ENCODE assay signal across 12 cellular contexts in genomic region chr4:152243890-152244595, GRCh38.
DNase-seq lines count a peak whose midpoint lies in the region; ATAC-seq and TF ChIP-seq lines count a peak whose summit lies in the region.
"Had no signal": no experiment of that assay in that cellular context is flagged by ENCODE, and none has a peak within 500 bp of the region (broad histone marks: within the 10 kb centered on the region; RNA-seq: fewer than 3 reads in every experiment).

No MANE protein-coding gene starts in this region.

- no peak for DNase-seq in activated CD4-positive, alpha-beta T cell treated with anti-CD3 and anti-CD28 coated beads for 36 hours
- DNase-seq in activated CD4-positive, alpha-beta T cell treated with anti-CD3 and anti-CD28 coated beads for 48 hours = no peak
- DNase-seq in UCSD-AML1 (lab: John Stamatoyannopoulos, UW; ENCODE audit: unreplicated experiment) = peak; percentile 19
- DNase-seq in heart right ventricle = peak in 1 of 2 donors; percentile 76
- no peak for DNase-seq in G401 (ENCODE audit: low spot score)
- no peak for DNase-seq in GM19238 (ENCODE audit: insufficient read length, low spot score)
- DNase-seq: activated CD8-positive, alpha-beta memory T cell treated with anti-CD3 and anti-CD28 coated beads, Interleukin-2, amount 50 U/mL, for 48 hours; occipital lobe; stimulated activated CD4-positive, alpha-beta T cell treated with anti-CD3 and anti-CD28 coated beads, Interleukin-2, amount 100 ng/mL, for 24 hours; stimulated activated naive CD8-positive, alpha-beta T cell treated with anti-CD3 and anti-CD28 coated beads, Interleukin-15, Interleukin-2, amounts not matched to agents 100 U/mL and 50 U/mL, for 24 hours had no signal

- no peak overlapping the region for H3K9ac ChIP-seq in subcutaneous abdominal adipose tissue (ENCODE audit: low read length in 5 of 5)

- H3K27ac Mint-ChIP-seq in activated CD4-positive, alpha-beta T cell treated with anti-CD3 and anti-CD28 coated beads for 36 hours = peak overlapping the region; percentile 1

- H3K4me1 Mint-ChIP-seq in activated CD4-positive, alpha-beta T cell treated with anti-CD3 and anti-CD28 coated beads for 36 hours = peaks cover 34% of the 10 kb centered on the region

- H3K9me3 ChIP-seq in heart right ventricle = no peaks in the 10 kb centered on the region
- H3K9me3 ChIP-seq in subcutaneous abdominal adipose tissue (ENCODE audit: control insufficient read depth in 5 of 5, low read length in 5 of 5) = no peaks in the 10 kb centered on the region

- TF ChIP-seq CTCF in heart right ventricle (IDR thresholded peaks at IDR 0.05) = no peak

- POLR2A ChIA-PET in activated CD4-positive, alpha-beta T cell treated with anti-CD3 and anti-CD28 coated beads for 36 hours (lab: Charles Lee) = no interaction called here

- intact Hi-C loops in activated CD4-positive, alpha-beta T cell treated with anti-CD3 and anti-CD28 coated beads for 36 hours (cut with DNase I, micrococcal nuclease) = no loop called here
- intact Hi-C loops in heart right ventricle (cut with DNase I) = loop anchor here in 3 of 10 donors (5.0 to 10.0 kb wide), 4 partner anchors 42 to 137 kb away; no protein-coding TSS in a partner anchor

- no peak for ATAC-seq in activated CD4-positive, alpha-beta T cell treated with anti-CD3 and anti-CD28 coated beads for 36 hours
- ATAC-seq in heart right ventricle (peak; percentile 84 to 94 (median 90)), HG02759 (IDR thresholded peaks at IDR 0.05; ENCODE audit: unreplicated experiment) (no peak)
- ATAC-seq: stimulated activated naive CD8-positive, alpha-beta T cell treated with anti-CD3 and anti-CD28 coated beads, Interleukin-15, Interleukin-2, amounts not matched to agents 100 U/mL and 50 U/mL, for 24 hours had no signal

- in situ Hi-C loops in G401 (cut with HindIII; ENCODE audit: low sequenced_read_pairs) = no loop called here

- peaks cover 0 to 27% (median 18%) of the 10 kb centered on the region in 9 donors for H3K4me1 ChIP-seq in heart right ventricle
- H3K4me1 ChIP-seq in subcutaneous abdominal adipose tissue (ENCODE audit: control insufficient read depth in 5 of 5, insufficient read depth in 5 of 5, low read length in 5 of 5) = peaks cover 4 to 23% (median 6%) of the 10 kb centered on the region in 5 donors

- H3K27me3 Mint-ChIP-seq in activated CD4-positive, alpha-beta T cell treated with anti-CD3 and anti-CD28 coated beads for 36 hours = no peaks in the 10 kb centered on the region

- 40% methylated on average over 11 of the region's 11 CpGs for WGBS in heart right ventricle, 2 donors

- peaks cover 2% of the 10 kb centered on the region for H3K9me3 Mint-ChIP-seq in activated CD4-positive, alpha-beta T cell treated with anti-CD3 and anti-CD28 coated beads for 36 hours (ENCODE audit: low read depth)

- H3K4me3 ChIP-seq in heart right ventricle (no peak overlapping the region), subcutaneous abdominal adipose tissue (ENCODE audit: low read depth in 1 of 5, low read length in 5 of 5) (peak overlapping the region in 2 of 5 donors; percentile 12 to 17)

- H3K36me3 Mint-ChIP-seq in activated CD4-positive, alpha-beta T cell treated with anti-CD3 and anti-CD28 coated beads for 36 hours (ENCODE audit: low read depth) = no peaks in the 10 kb centered on the region

- CTCF ChIA-PET in activated CD4-positive, alpha-beta T cell treated with anti-CD3 and anti-CD28 coated beads for 36 hours (lab: Charles Lee) = no interaction called here

- H3K27ac ChIP-seq in heart right ventricle (peak overlapping the region in 9 of 10 donors; percentile 34 to 72 (median 55)), subcutaneous abdominal adipose tissue (ENCODE audit: low read depth, low read length) (peak overlapping the region; percentile 27)

- H3K36me3 ChIP-seq in heart right ventricle = no peaks in the 10 kb centered on the region
- no peaks in the 10 kb centered on the region for H3K36me3 ChIP-seq in subcutaneous abdominal adipose tissue (ENCODE audit: control insufficient read depth in 5 of 5, insufficient read depth in 5 of 5, low read length in 5 of 5)

- H3K27me3 ChIP-seq in heart right ventricle (no peaks in the 10 kb centered on the region), subcutaneous abdominal adipose tissue (ENCODE audit: control insufficient read depth in 5 of 5, insufficient read depth in 4 of 5, low read length in 5 of 5) (peaks cover 0 to 3% (median 0%) of the 10 kb centered on the region in 5 donors)

- H3K4me3 Mint-ChIP-seq in activated CD4-positive, alpha-beta T cell treated with anti-CD3 and anti-CD28 coated beads for 36 hours = no peak overlapping the region

Comparison
In these comparisons a context has a peak if more than half of its experiments do, and no peak if none do; other contexts are left out.
1. ATAC-seq: peak in heart right ventricle (8 of 8); none in activated CD4-positive, alpha-beta T cell treated with anti-CD3 and anti-CD28 coated beads for 36 hours (single experiment) and HG02759 (single experiment).